In genomic region chr13:80173224-80173623, GRCh38 we compare ENCODE assay signal across 20 cellular contexts.
DNase-seq lines count a peak whose midpoint lies in the region; ATAC-seq and TF ChIP-seq lines count a peak whose summit lies in the region.
"Had no signal": no experiment of that assay in that cellular context is flagged by ENCODE, and none has a peak within 500 bp of the region (broad histone marks: within the 10 kb centered on the region; RNA-seq: fewer than 3 reads in every experiment).

No MANE protein-coding gene starts in this region.

- no peaks in the 10 kb centered on the region for H3K36me3 ChIP-seq in hepatocyte (replicated peaks; ENCODE audit: insufficient read depth, low read depth)
- H3K36me3 ChIP-seq: spleen, stomach had no signal

- H3K36me3 Mint-ChIP-seq in stimulated activated memory B cell treated with anti-CD40 and anti-IgM and Interleukin-4, amounts not matched to agents 10 μg/mL and 1 μg/mL and 100 μg/mL, for 72 hours, result no peaks in the 10 kb centered on the region
- H3K36me3 Mint-ChIP-seq: activated naive CD4-positive, alpha-beta T cell treated with anti-CD3 and anti-CD28 coated beads, Interleukin-2, amount 10 ng/mL, durations not matched to agents 7 days and 5 days had no signal

- H3K27me3 Mint-ChIP-seq in stimulated activated memory B cell treated with anti-CD40 and anti-IgM and Interleukin-4, amounts not matched to agents 10 μg/mL and 1 μg/mL and 100 μg/mL, for 72 hours, result no peaks in the 10 kb centered on the region
- H3K27me3 Mint-ChIP-seq: activated naive CD4-positive, alpha-beta T cell treated with anti-CD3 and anti-CD28 coated beads, Interleukin-2, amount 10 ng/mL, durations not matched to agents 7 days and 5 days; effector memory CD8-positive, alpha-beta T cell had no signal

- H3K4me1 ChIP-seq in right cardiac atrium (ENCODE audit: control insufficient read depth, insufficient read depth, low read length), result no peaks in the 10 kb centered on the region
- no peaks in the 10 kb centered on the region for H3K4me1 ChIP-seq in hepatocyte (ENCODE audit: insufficient read depth)
- H3K4me1 ChIP-seq: stomach had no signal

- H3K9me2 ChIP-seq in hepatocyte (replicated peaks; ENCODE audit: insufficient read depth), result no peaks in the 10 kb centered on the region

- intact Hi-C loops in Right ventricle myocardium inferior (cut with DNase I) (no loop called here), right cardiac atrium (cut with DNase I) (no loop called here)

- no peaks in the 10 kb centered on the region for H3K79me2 ChIP-seq in hepatocyte

- no peaks in the 10 kb centered on the region for H3K9me3 Mint-ChIP-seq in stimulated activated memory B cell treated with anti-CD40 and anti-IgM and Interleukin-4, amounts not matched to agents 10 μg/mL and 1 μg/mL and 100 μg/mL, for 72 hours
- H3K9me3 Mint-ChIP-seq: activated naive CD4-positive, alpha-beta T cell treated with anti-CD3 and anti-CD28 coated beads, Interleukin-2, amount 10 ng/mL, durations not matched to agents 7 days and 5 days had no signal

- H3K27me3 ChIP-seq in right cardiac atrium (ENCODE audit: control insufficient read depth, insufficient read depth) (no peaks in the 10 kb centered on the region), hepatocyte (no peaks in the 10 kb centered on the region)
- H3K27me3 ChIP-seq: spleen, stomach had no signal

- peaks cover 7% of the 10 kb centered on the region for H3K4me1 Mint-ChIP-seq in stimulated activated memory B cell treated with anti-CD40 and anti-IgM and Interleukin-4, amounts not matched to agents 10 μg/mL and 1 μg/mL and 100 μg/mL, for 72 hours
- H3K4me1 Mint-ChIP-seq: activated naive CD4-positive, alpha-beta T cell treated with anti-CD3 and anti-CD28 coated beads, Interleukin-2, amount 10 ng/mL, durations not matched to agents 7 days and 5 days had no signal

- no peak overlapping the region for H3K4me3 ChIP-seq in right cardiac atrium (ENCODE audit: low read length)
- H3K4me3 ChIP-seq in epithelial cell of esophagus (ENCODE audit: low read length), result no peak overlapping the region
- no peak overlapping the region for H3K4me3 ChIP-seq in hepatocyte
- H3K4me3 ChIP-seq: SK-N-MC, spleen, stomach had no signal

- no peaks in the 10 kb centered on the region for H4K20me1 ChIP-seq in hepatocyte (ENCODE audit: insufficient read depth, poor library complexity, severe bottlenecking)

- H3K27ac ChIP-seq in right cardiac atrium (ENCODE audit: low read length), result no peak overlapping the region
- no peak overlapping the region for H3K27ac ChIP-seq in hepatocyte
- H3K27ac ChIP-seq: KMS-11, SK-N-MC, stomach had no signal

- 54% methylated on average over 2 of the region's 2 CpGs for WGBS in right cardiac atrium
- 56% methylated on average over 2 of the region's 2 CpGs for WGBS in hepatocyte (ENCODE audit: low lambda C conversion rate, missing lambda C conversion rate)

- TF ChIP-seq CTCF in epithelial cell of esophagus (IDR thresholded peaks at IDR 0.05; ENCODE audit: insufficient read depth, low read depth, low read length, missing control alignments) (no peak), hepatocyte (IDR thresholded peaks at IDR 0.05; ENCODE audit: poor library complexity) (no peak)

- no peak overlapping the region for H3K27ac Mint-ChIP-seq in stimulated activated memory B cell treated with anti-CD40 and anti-IgM and Interleukin-4, amounts not matched to agents 10 μg/mL and 1 μg/mL and 100 μg/mL, for 72 hours
- H3K27ac Mint-ChIP-seq: activated naive CD4-positive, alpha-beta T cell treated with anti-CD3 and anti-CD28 coated beads, Interleukin-2, amount 10 ng/mL, durations not matched to agents 7 days and 5 days; effector memory CD8-positive, alpha-beta T cell had no signal

- H2AFZ ChIP-seq in hepatocyte, result no peak overlapping the region

- ATAC-seq in Right ventricle myocardium inferior (peak; percentile 42), right cardiac atrium (no peak), HG02763 (IDR thresholded peaks at IDR 0.05; ENCODE audit: unreplicated experiment) (no peak)
- ATAC-seq in stimulated activated memory B cell treated with anti-CD40 and anti-IgM and Interleukin-4, amounts not matched to agents 10 μg/mL and 1 μg/mL and 100 μg/mL, for 72 hours, result peak; percentile 50
- ATAC-seq: effector memory CD8-positive, alpha-beta T cell had no signal

- no peak overlapping the region for H3K4me3 Mint-ChIP-seq in stimulated activated memory B cell treated with anti-CD40 and anti-IgM and Interleukin-4, amounts not matched to agents 10 μg/mL and 1 μg/mL and 100 μg/mL, for 72 hours
- H3K4me3 Mint-ChIP-seq: activated naive CD4-positive, alpha-beta T cell treated with anti-CD3 and anti-CD28 coated beads, Interleukin-2, amount 10 ng/mL, durations not matched to agents 7 days and 5 days; effector memory CD8-positive, alpha-beta T cell had no signal

- DNase-seq in Right ventricle myocardium inferior (ENCODE audit: missing footprints), result no peak
- DNase-seq in right cardiac atrium, result no peak
- DNase-seq in NOMO-1 treated with DMSO at 0.1 percent for 48 hours (lab: John Stamatoyannopoulos, UW; ENCODE audit: unreplicated experiment), result peak; percentile 93
- peak; percentile 4 for DNase-seq in epithelial cell of esophagus (ENCODE audit: low read depth)
- no peak for DNase-seq in hepatocyte (ENCODE audit: low spot score)
- no peak for DNase-seq in activated CD8-positive, alpha-beta memory T cell treated with anti-CD3 and anti-CD28 coated beads, Interleukin-2, amount 50 U/mL, for 4 hours
- DNase-seq: ACHN; activated naive CD4-positive, alpha-beta T cell treated with anti-CD3 and anti-CD28 coated beads, Interleukin-2, amount 10 ng/mL, durations not matched to agents 7 days and 5 days; effector memory CD8-positive, alpha-beta T cell; GDM1; mesendoderm; NCI-H2029 treated with DMSO at 0.1 percent for 48 hours; NCI-H82; occipital lobe; spleen; stomach had no signal

- H3K9me3 ChIP-seq in right cardiac atrium (ENCODE audit: control insufficient read depth, low read length), result no peaks in the 10 kb centered on the region
- H3K9me3 ChIP-seq in hepatocyte (ENCODE audit: low read depth), result no peaks in the 10 kb centered on the region
- H3K9me3 ChIP-seq: spleen had no signal

- no peak overlapping the region for H3K4me2 ChIP-seq in hepatocyte
- H3K4me2 ChIP-seq: KMS-11 had no signal

Comparison
In these comparisons a context has a peak if more than half of its experiments do, and no peak if none do; other contexts are left out.
1. ATAC-seq: peak in Right ventricle myocardium inferior (single experiment) and stimulated activated memory B cell treated with anti-CD40 and anti-IgM and Interleukin-4, amounts not matched to agents 10 μg/mL and 1 μg/mL and 100 μg/mL, for 72 hours (single experiment); none in right cardiac atrium (0 of 2) and HG02763 (single experiment).
2. DNase-seq: peak in NOMO-1 treated with DMSO at 0.1 percent for 48 hours (single experiment) and epithelial cell of esophagus (single experiment); none in Right ventricle myocardium inferior (single experiment), right cardiac atrium (0 of 3), hepatocyte (single experiment) and activated CD8-positive, alpha-beta memory T cell treated with anti-CD3 and anti-CD28 coated beads, Interleukin-2, amount 50 U/mL, for 4 hours (single experiment).